Comparison of ENCODE assay signal across 32 cellular contexts in genomic region chr12:116337312-116337711, GRCh38. TPM values are rescaled to one million over a fixed set of nuclear protein-coding genes. Genes with fewer than 3 reads are reported as not detected.
DNase-seq lines count a peak whose midpoint lies in the region; ATAC-seq, FAIRE-seq and TF ChIP-seq lines count a peak whose summit lies in the region.
"Had no signal": no experiment of that assay in that cellular context is flagged by ENCODE, and none has a peak within 500 bp of the region (broad histone marks: within the 10 kb centered on the region; RNA-seq: fewer than 3 reads in every experiment).

No MANE protein-coding gene starts in this region.

- H3K36me3 ChIP-seq in astrocyte (ENCODE audit: insufficient read depth, low read length), result no peaks in the 10 kb centered on the region
- H3K36me3 ChIP-seq: left lung had no signal

- H3K4me3 ChIP-seq in astrocyte (ENCODE audit: insufficient read depth, low read depth, low read length), result no peak overlapping the region
- H3K4me3 ChIP-seq: left lung, SK-N-MC had no signal

- no peak for TF ChIP-seq CTCF in astrocyte (IDR thresholded peaks at IDR 0.05; ENCODE audit: insufficient read depth, low read depth, low read length)
- TF ChIP-seq CTCF in omental fat pad (IDR thresholded peaks at IDR 0.05), result no peak

- intact Hi-C loops in sciatic nerve (cut with DNase I), result no loop called here

- no peaks in the 10 kb centered on the region for H3K79me2 ChIP-seq in astrocyte (ENCODE audit: insufficient read depth, low read length)

- no peaks in the 10 kb centered on the region for H3K4me1 ChIP-seq in astrocyte (ENCODE audit: insufficient read depth, low read length)

- no peaks in the 10 kb centered on the region for H3K27me3 Mint-ChIP-seq in activated naive CD8-positive, alpha-beta T cell treated with anti-CD3 and anti-CD28 coated beads, Interleukin-2, amount 50 U/mL, for 24 hours
- H3K27me3 Mint-ChIP-seq in activated naive CD8-positive, alpha-beta T cell treated with anti-CD3 and anti-CD28 coated beads for 36 hours, result no peaks in the 10 kb centered on the region
- no peaks in the 10 kb centered on the region for H3K27me3 Mint-ChIP-seq in astrocyte (ENCODE audit: low read depth, unreplicated experiment)
- no peaks in the 10 kb centered on the region for H3K27me3 Mint-ChIP-seq in T-helper 2 cell treated with Interferon-gamma antibody and Interleukin-4, amounts not matched to agents 5 μg/mL and 100 μg/mL, for 36 hours (ENCODE audit: low read depth)
- H3K27me3 Mint-ChIP-seq: activated CD8-positive, alpha-beta T cell treated with anti-CD3 and anti-CD28 coated beads for 36 hours had no signal

- H3K27ac Mint-ChIP-seq in activated naive CD8-positive, alpha-beta T cell treated with anti-CD3 and anti-CD28 coated beads, Interleukin-2, amount 50 U/mL, for 24 hours, result peak overlapping the region; percentile 62
- H3K27ac Mint-ChIP-seq in activated naive CD8-positive, alpha-beta T cell treated with anti-CD3 and anti-CD28 coated beads for 36 hours, result no peak overlapping the region
- peak overlapping the region; percentile 34 for H3K27ac Mint-ChIP-seq in astrocyte (ENCODE audit: unreplicated experiment)
- H3K27ac Mint-ChIP-seq in T-helper 2 cell treated with Interferon-gamma antibody and Interleukin-4, amounts not matched to agents 5 μg/mL and 100 μg/mL, for 36 hours, result no peak overlapping the region
- H3K27ac Mint-ChIP-seq: activated CD8-positive, alpha-beta T cell treated with anti-CD3 and anti-CD28 coated beads for 36 hours; activated T-helper 2 cell treated with anti-CD3 and anti-CD28 coated beads, Interferon-gamma antibody, Interleukin-2, Interleukin-4, amounts not matched to agents 10 μg/mL and 5 μg/mL and 100 μg/mL, durations not matched to agents 14 hours and 24 hours and 36 hours had no signal

- no peak overlapping the region for H3K9ac ChIP-seq in astrocyte (ENCODE audit: low read length)

- no peaks in the 10 kb centered on the region for H3K9me3 Mint-ChIP-seq in activated naive CD8-positive, alpha-beta T cell treated with anti-CD3 and anti-CD28 coated beads, Interleukin-2, amount 50 U/mL, for 24 hours
- no peaks in the 10 kb centered on the region for H3K9me3 Mint-ChIP-seq in activated naive CD8-positive, alpha-beta T cell treated with anti-CD3 and anti-CD28 coated beads for 36 hours
- no peaks in the 10 kb centered on the region for H3K9me3 Mint-ChIP-seq in astrocyte (ENCODE audit: unreplicated experiment)
- H3K9me3 Mint-ChIP-seq in T-helper 2 cell treated with Interferon-gamma antibody and Interleukin-4, amounts not matched to agents 5 μg/mL and 100 μg/mL, for 36 hours, result no peaks in the 10 kb centered on the region
- H3K9me3 Mint-ChIP-seq: activated CD8-positive, alpha-beta T cell treated with anti-CD3 and anti-CD28 coated beads for 36 hours; activated T-helper 2 cell treated with anti-CD3 and anti-CD28 coated beads, Interferon-gamma antibody, Interleukin-2, Interleukin-4, amounts not matched to agents 10 μg/mL and 5 μg/mL and 100 μg/mL, durations not matched to agents 14 hours and 24 hours and 36 hours had no signal

- no peak for FAIRE-seq in astrocyte (lab: Jason Lieb, UNC)
- FAIRE-seq: colon had no signal

- H3K9me3 ChIP-seq in astrocyte (ENCODE audit: insufficient read depth, low read depth, low read length), result no peaks in the 10 kb centered on the region
- H3K9me3 ChIP-seq: Caco-2, left lung had no signal

- no peak for DNase-seq in activated naive CD8-positive, alpha-beta T cell treated with anti-CD3 and anti-CD28 coated beads, Interleukin-2, amount 50 U/mL, for 24 hours
- no peak for DNase-seq in activated naive CD8-positive, alpha-beta T cell treated with anti-CD3 and anti-CD28 coated beads for 36 hours
- DNase-seq in astrocyte (ENCODE audit: low read depth) (no peak), iPS-NIHi11 (ENCODE audit: low spot score) (peak; percentile 41), omental fat pad (ENCODE audit: low spot score) (no peak), sciatic nerve (ENCODE audit: low spot score) (no peak)
- no peak for DNase-seq in T-helper 2 cell treated with Interferon-gamma antibody and Interleukin-4, amounts not matched to agents 5 μg/mL and 100 μg/mL, for 36 hours (ENCODE audit: low spot score)
- DNase-seq: activated naive CD4-positive, alpha-beta T cell treated with anti-CD3 and anti-CD28 coated beads, Interleukin-2, amount 50 U/mL, for 16 hours; amygdala; C1 segment of cervical spinal cord; Caco-2; DMS53; effector CD8-positive, alpha-beta T cell; glutamatergic neuron; HCEC 1CT; islet precursor cell; NCI-H1092; NCI-H1694 treated with DMSO at 0.1 percent for 48 hours; NCI-H446 treated with DMSO at 0.1 percent for 48 hours; OCI-M1; right cardiac atrium; stimulated activated CD4-positive, alpha-beta T cell treated with anti-CD3 and anti-CD28 coated beads, Interleukin-4, amount 100 ng/mL, for 1 hour; substantia nigra had no signal

- H3K27ac ChIP-seq in astrocyte (ENCODE audit: low read depth, low read length), result no peak overlapping the region
- H3K27ac ChIP-seq: 22Rv1, epithelial cell of prostate, left lung, RWPE1, SK-N-MC had no signal

- no peaks in the 10 kb centered on the region for H3K36me3 Mint-ChIP-seq in activated naive CD8-positive, alpha-beta T cell treated with anti-CD3 and anti-CD28 coated beads, Interleukin-2, amount 50 U/mL, for 24 hours (ENCODE audit: low read depth)
- H3K36me3 Mint-ChIP-seq in activated naive CD8-positive, alpha-beta T cell treated with anti-CD3 and anti-CD28 coated beads for 36 hours, result no peaks in the 10 kb centered on the region
- H3K36me3 Mint-ChIP-seq in astrocyte (ENCODE audit: low read depth, unreplicated experiment), result no peaks in the 10 kb centered on the region
- no peaks in the 10 kb centered on the region for H3K36me3 Mint-ChIP-seq in T-helper 2 cell treated with Interferon-gamma antibody and Interleukin-4, amounts not matched to agents 5 μg/mL and 100 μg/mL, for 36 hours (ENCODE audit: low read depth)

- no peaks in the 10 kb centered on the region for H3K27me3 ChIP-seq in astrocyte (ENCODE audit: insufficient read depth, low read length)
- H3K27me3 ChIP-seq: left lung had no signal

- H4K20me1 ChIP-seq in astrocyte (ENCODE audit: insufficient read depth, low read length), result no peaks in the 10 kb centered on the region

- H3K4me3 Mint-ChIP-seq in activated naive CD8-positive, alpha-beta T cell treated with anti-CD3 and anti-CD28 coated beads, Interleukin-2, amount 50 U/mL, for 24 hours, result peak overlapping the region; percentile 26
- H3K4me3 Mint-ChIP-seq in activated naive CD8-positive, alpha-beta T cell treated with anti-CD3 and anti-CD28 coated beads for 36 hours, result no peak overlapping the region
- no peak overlapping the region for H3K4me3 Mint-ChIP-seq in astrocyte (ENCODE audit: unreplicated experiment)
- no peak overlapping the region for H3K4me3 Mint-ChIP-seq in T-helper 2 cell treated with Interferon-gamma antibody and Interleukin-4, amounts not matched to agents 5 μg/mL and 100 μg/mL, for 36 hours
- H3K4me3 Mint-ChIP-seq: activated CD8-positive, alpha-beta T cell treated with anti-CD3 and anti-CD28 coated beads for 36 hours had no signal

- no peak overlapping the region for H3K4me2 ChIP-seq in astrocyte (ENCODE audit: low read length)

- peaks cover 31% of the 10 kb centered on the region for H3K4me1 Mint-ChIP-seq in activated naive CD8-positive, alpha-beta T cell treated with anti-CD3 and anti-CD28 coated beads, Interleukin-2, amount 50 U/mL, for 24 hours
- peaks cover 2% of the 10 kb centered on the region for H3K4me1 Mint-ChIP-seq in activated naive CD8-positive, alpha-beta T cell treated with anti-CD3 and anti-CD28 coated beads for 36 hours
- no peaks in the 10 kb centered on the region for H3K4me1 Mint-ChIP-seq in astrocyte (ENCODE audit: low read depth, unreplicated experiment)
- no peaks in the 10 kb centered on the region for H3K4me1 Mint-ChIP-seq in T-helper 2 cell treated with Interferon-gamma antibody and Interleukin-4, amounts not matched to agents 5 μg/mL and 100 μg/mL, for 36 hours (ENCODE audit: low read depth)

- H2AFZ ChIP-seq in astrocyte (ENCODE audit: low read depth, low read length), result no peak overlapping the region

- ATAC-seq in activated naive CD8-positive, alpha-beta T cell treated with anti-CD3 and anti-CD28 coated beads, Interleukin-2, amount 50 U/mL, for 24 hours, result no peak
- ATAC-seq in HG03457 (IDR thresholded peaks at IDR 0.05; ENCODE audit: unreplicated experiment) (no peak), omental fat pad (ENCODE audit: low FRiP score) (no peak), sciatic nerve (no peak)

RNA-seq across cellular contexts. Expression of gene MED13L, which starts 59.8 kb away (rescaled TPM):
- total RNA-seq in activated naive CD8-positive, alpha-beta T cell treated with anti-CD3 and anti-CD28 coated beads for 36 hours, result 10 to 100 TPM; 40.5 to 41.1 TPM
- total RNA-seq in astrocyte (139 and 153 TPM in 2 replicates), omental fat pad (100 to 1,000 TPM; 153 to 251 (median 194) TPM), sciatic nerve (193 TPM)

Comparison
In these comparisons a context has a peak if more than half of its experiments do, and no peak if none do; other contexts are left out.
1. H3K27ac Mint-ChIP-seq: peak in activated naive CD8-positive, alpha-beta T cell treated with anti-CD3 and anti-CD28 coated beads, Interleukin-2, amount 50 U/mL, for 24 hours (single experiment) and astrocyte (single experiment); none in activated naive CD8-positive, alpha-beta T cell treated with anti-CD3 and anti-CD28 coated beads for 36 hours (single experiment) and T-helper 2 cell treated with Interferon-gamma antibody and Interleukin-4, amounts not matched to agents 5 μg/mL and 100 μg/mL, for 36 hours (single experiment).